ENCODE assay signal across 19 cellular contexts in the genomic region with DNA sequence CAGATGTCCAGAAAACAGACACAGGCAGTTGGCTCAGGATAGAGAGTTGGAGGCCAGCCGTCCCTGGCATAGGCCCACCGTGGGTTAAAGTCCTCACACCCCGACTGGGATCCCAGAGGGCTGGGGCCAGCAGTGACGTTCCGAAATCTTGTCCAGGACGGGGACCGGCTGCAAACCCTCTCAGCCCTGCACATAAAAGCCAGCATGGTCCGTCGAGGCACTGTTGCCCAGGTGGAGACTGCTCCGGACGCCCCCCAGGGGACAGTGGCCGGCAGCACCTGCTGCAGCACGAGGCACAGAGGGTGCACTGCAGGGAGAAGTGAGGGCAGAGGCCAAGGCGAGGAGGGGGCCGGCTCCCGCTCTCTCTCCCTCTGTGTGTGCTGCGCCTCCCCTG. TPM values are rescaled to one million over a fixed set of nuclear protein-coding genes. Genes with fewer than 3 reads are reported as not detected.
DNase-seq lines count a peak whose midpoint lies in the region; TF ChIP-seq lines count a peak whose summit lies in the region.
"Had no signal": no experiment of that assay in that cellular context is flagged by ENCODE, and none has a peak within 500 bp of the region (broad histone marks: within the 10 kb centered on the region; RNA-seq: fewer than 3 reads in every experiment).

No MANE protein-coding gene starts in this region.

- no peaks in the 10 kb centered on the region for H3F3A ChIP-seq in neural progenitor cell (ENCODE audit: low read depth)

- H3K27me3 ChIP-seq in CD8-positive, alpha-beta memory T cell (ENCODE audit: insufficient read depth, low read length, poor library complexity, severe bottlenecking) = peaks cover 17% of the 10 kb centered on the region
- H3K27me3 ChIP-seq in NT2/D1 (ENCODE audit: insufficient read depth, insufficient read length) (peaks cover 42% of the 10 kb centered on the region), neural progenitor cell (peaks cover 91% of the 10 kb centered on the region)

- H3K27me3 Mint-ChIP-seq in CD8-positive, alpha-beta memory T cell = peaks cover 28 to 40% of the 10 kb centered on the region in 2 donors
- H3K27me3 Mint-ChIP-seq in neural progenitor cell (ENCODE audit: insufficient read depth, low read depth) = peaks cover 34% of the 10 kb centered on the region
- peaks cover 40% of the 10 kb centered on the region for H3K27me3 Mint-ChIP-seq in activated T-cell treated with anti-CD3 and anti-CD28 coated beads, Interleukin-2, amount 50 U/mL, for 24 hours

- H3K36me3 ChIP-seq in CD8-positive, alpha-beta memory T cell (ENCODE audit: insufficient read depth, low read length) = no peaks in the 10 kb centered on the region
- H3K36me3 ChIP-seq in NT2/D1 (ENCODE audit: insufficient read depth, insufficient read length, low read length) = no peaks in the 10 kb centered on the region
- no peaks in the 10 kb centered on the region for H3K36me3 ChIP-seq in neural progenitor cell
- H3K36me3 ChIP-seq: esophagus muscularis mucosa had no signal

- no peak for TF ChIP-seq CTCF in neural progenitor cell (IDR thresholded peaks at IDR 0.05)

- H3K9me3 Mint-ChIP-seq in CD8-positive, alpha-beta memory T cell = peaks cover 0 to 2% (median 0%) of the 10 kb centered on the region in 5 donors
- H3K9me3 Mint-ChIP-seq in neural progenitor cell = no peaks in the 10 kb centered on the region
- H3K9me3 Mint-ChIP-seq in activated T-cell treated with anti-CD3 and anti-CD28 coated beads, Interleukin-2, amount 50 U/mL, for 24 hours = no peaks in the 10 kb centered on the region
- H3K9me3 Mint-ChIP-seq: activated T-helper 1 cell treated with anti-CD3 and anti-CD28 coated beads, Interleukin-12 subunit alpha, Interleukin-12 subunit beta, Interleukin-2, Interleukin-4 antibody, amounts not matched to agents 30 ng/mL and 10 ng/mL and 1 ng/mL, durations not matched to agents 14 hours and 24 hours and 36 hours; CD4-positive, alpha-beta memory T cell; neural crest cell; stimulated activated naive CD8-positive, alpha-beta T cell treated with anti-CD3 and anti-CD28 coated beads, Interleukin-15, Interleukin-2, amounts not matched to agents 100 ng/mL and 50 ng/mL, for 24 hours had no signal

- H3K4me3 Mint-ChIP-seq in CD8-positive, alpha-beta memory T cell = peak overlapping the region in 4 of 7 donors; percentile 2 to 63 (median 38)
- H3K4me3 Mint-ChIP-seq in neural progenitor cell = peak overlapping the region; percentile 35
- no peak overlapping the region for H3K4me3 Mint-ChIP-seq in activated T-cell treated with anti-CD3 and anti-CD28 coated beads, Interleukin-2, amount 50 U/mL, for 24 hours
- H3K4me3 Mint-ChIP-seq: activated T-helper 1 cell treated with anti-CD3 and anti-CD28 coated beads, Interleukin-12 subunit alpha, Interleukin-12 subunit beta, Interleukin-2, Interleukin-4 antibody, amounts not matched to agents 30 ng/mL and 10 ng/mL and 1 ng/mL, durations not matched to agents 14 hours and 24 hours and 36 hours; neural crest cell; stimulated activated naive CD8-positive, alpha-beta T cell treated with anti-CD3 and anti-CD28 coated beads, Interleukin-15, Interleukin-2, amounts not matched to agents 100 ng/mL and 50 ng/mL, for 24 hours had no signal

- no peak overlapping the region for H2AFZ ChIP-seq in neural progenitor cell (replicated peaks)
- H2AFZ ChIP-seq: PC-9 had no signal

- peaks cover 0 to 4% (median 0%) of the 10 kb centered on the region in 3 donors for H3K36me3 Mint-ChIP-seq in CD8-positive, alpha-beta memory T cell
- H3K36me3 Mint-ChIP-seq in neural progenitor cell = no peaks in the 10 kb centered on the region
- no peaks in the 10 kb centered on the region for H3K36me3 Mint-ChIP-seq in activated T-cell treated with anti-CD3 and anti-CD28 coated beads, Interleukin-2, amount 50 U/mL, for 24 hours (ENCODE audit: low read depth)
- H3K36me3 Mint-ChIP-seq: CD4-positive, alpha-beta memory T cell had no signal

- no peaks in the 10 kb centered on the region for H3K9me3 ChIP-seq in CD8-positive, alpha-beta memory T cell (ENCODE audit: low read length)
- H3K9me3 ChIP-seq in NT2/D1 (ENCODE audit: insufficient read depth, low read length) (no peaks in the 10 kb centered on the region), neural progenitor cell (ENCODE audit: low read depth) (no peaks in the 10 kb centered on the region)
- H3K9me3 ChIP-seq: esophagus muscularis mucosa had no signal

- CTCF ChIA-PET in CD8-positive, alpha-beta memory T cell (lab: Charles Lee) = no interaction called here

- peak overlapping the region; percentile 2 for H3K4me2 ChIP-seq in neural progenitor cell
- H3K4me2 ChIP-seq: PC-9 had no signal

- H3K9ac ChIP-seq in NT2/D1 (ENCODE audit: insufficient read length, low read depth) (peak overlapping the region; percentile 26), neural progenitor cell (no peak overlapping the region)

- POLR2A ChIA-PET in CD8-positive, alpha-beta memory T cell (lab: Charles Lee) = interaction anchor here (0.6 kb wide), 1 partner anchor 35 kb away, joined by 9 read pairs; no protein-coding TSS in a partner anchor

- H4K20me1 ChIP-seq in neural progenitor cell (ENCODE audit: low read depth) = no peaks in the 10 kb centered on the region

- no peak overlapping the region for H3K27ac ChIP-seq in CD8-positive, alpha-beta memory T cell (ENCODE audit: low read depth, low read length)
- no peak overlapping the region for H3K27ac ChIP-seq in neural progenitor cell
- H3K27ac ChIP-seq: esophagus muscularis mucosa, PC-9 had no signal

- peaks cover 0 to 15% (median 8%) of the 10 kb centered on the region in 3 donors for H3K4me1 Mint-ChIP-seq in CD8-positive, alpha-beta memory T cell
- peaks cover 3% of the 10 kb centered on the region for H3K4me1 Mint-ChIP-seq in neural progenitor cell
- H3K4me1 Mint-ChIP-seq in activated T-cell treated with anti-CD3 and anti-CD28 coated beads, Interleukin-2, amount 50 U/mL, for 24 hours (ENCODE audit: low read depth) = peaks cover 10% of the 10 kb centered on the region

- peak in 1 of 5 donors; percentile 34 for DNase-seq in CD8-positive, alpha-beta memory T cell
- DNase-seq in NT2/D1 (ENCODE audit: low read depth, low spot score) = no peak
- DNase-seq in iPS-NIHi11 (ENCODE audit: low spot score) = peak; percentile 38
- DNase-seq in neural progenitor cell (ENCODE audit: low spot score) = peak; percentile 23
- no peak for DNase-seq in NCI-H1930 (lab: John Stamatoyannopoulos, UW)
- DNase-seq in activated T-cell treated with anti-CD3 and anti-CD28 coated beads, Interleukin-2, amount 50 U/mL, for 24 hours = no peak
- DNase-seq in activated naive CD4-positive, alpha-beta T cell treated with Interleukin-2 at 50 U/mL for 16 hours = no peak
- no peak for DNase-seq in DMS79 treated with DMSO at 0.1 percent for 48 hours (lab: John Stamatoyannopoulos, UW)
- DNase-seq: CD4-positive, alpha-beta memory T cell; central memory CD4-positive, alpha-beta T cell; NCI-H1436; NCI-H2171; PC-9 had no signal

- H3K79me2 ChIP-seq in neural progenitor cell (ENCODE audit: low read depth) = no peaks in the 10 kb centered on the region

- peak overlapping the region in 1 of 8 donors; percentile 0 for H3K27ac Mint-ChIP-seq in CD8-positive, alpha-beta memory T cell
- no peak overlapping the region for H3K27ac Mint-ChIP-seq in neural progenitor cell
- no peak overlapping the region for H3K27ac Mint-ChIP-seq in activated T-cell treated with anti-CD3 and anti-CD28 coated beads, Interleukin-2, amount 50 U/mL, for 24 hours
- H3K27ac Mint-ChIP-seq: activated T-helper 1 cell treated with anti-CD3 and anti-CD28 coated beads, Interleukin-12 subunit alpha, Interleukin-12 subunit beta, Interleukin-2, Interleukin-4 antibody, amounts not matched to agents 30 ng/mL and 10 ng/mL and 1 ng/mL, durations not matched to agents 14 hours and 24 hours and 36 hours; stimulated activated naive CD8-positive, alpha-beta T cell treated with anti-CD3 and anti-CD28 coated beads, Interleukin-15, Interleukin-2, amounts not matched to agents 100 ng/mL and 50 ng/mL, for 24 hours had no signal

- no peaks in the 10 kb centered on the region for H3K4me1 ChIP-seq in CD8-positive, alpha-beta memory T cell (ENCODE audit: insufficient read depth, low read length)
- H3K4me1 ChIP-seq in NT2/D1 (ENCODE audit: insufficient read depth, insufficient read length) (peaks cover 7% of the 10 kb centered on the region), neural progenitor cell (no peaks in the 10 kb centered on the region)

- H3K4me3 ChIP-seq in CD8-positive, alpha-beta memory T cell (ENCODE audit: low read length) = no peak overlapping the region
- H3K4me3 ChIP-seq in NT2/D1 (ENCODE audit: insufficient read length, low read depth) = peak overlapping the region; percentile 21
- peak overlapping the region; percentile 13 for H3K4me3 ChIP-seq in neural progenitor cell
- H3K4me3 ChIP-seq: esophagus muscularis mucosa, PC-9 had no signal

RNA-seq across cellular contexts. Expression of a gene that starts 4.3 kb away (rescaled TPM):
- total RNA-seq in CD8-positive, alpha-beta memory T cell = not detected
- polyA plus RNA-seq in CD8-positive, alpha-beta memory T cell = not detected
- total RNA-seq in neural progenitor cell (ENCODE audit: low replicate concordance) = not detected in 2 replicates
- total RNA-seq: activated T-helper 1 cell treated with anti-CD3 and anti-CD28 coated beads, Interleukin-12 subunit alpha, Interleukin-12 subunit beta, Interleukin-2, Interleukin-4 antibody, amounts not matched to agents 30 ng/mL and 10 ng/mL and 1 ng/mL, durations not matched to agents 14 hours and 24 hours and 36 hours; CD4-positive, alpha-beta memory T cell; esophagus muscularis mucosa; neural crest cell; PC-9; SK-MEL-5; urinary bladder had no signal
- polyA plus RNA-seq: CD4-positive, alpha-beta memory T cell; urinary bladder had no signal

RNA-seq across cellular contexts. Expression of a gene that starts 15.3 kb away (rescaled TPM):
- under 1 TPM in 1 of 2 experiments, not detected in 1; 0.31 TPM for total RNA-seq in CD8-positive, alpha-beta memory T cell
- not detected for polyA plus RNA-seq in CD8-positive, alpha-beta memory T cell
- total RNA-seq in neural progenitor cell (ENCODE audit: low replicate concordance) = not detected in 2 replicates
- total RNA-seq: activated T-helper 1 cell treated with anti-CD3 and anti-CD28 coated beads, Interleukin-12 subunit alpha, Interleukin-12 subunit beta, Interleukin-2, Interleukin-4 antibody, amounts not matched to agents 30 ng/mL and 10 ng/mL and 1 ng/mL, durations not matched to agents 14 hours and 24 hours and 36 hours; CD4-positive, alpha-beta memory T cell; esophagus muscularis mucosa; neural crest cell; PC-9; SK-MEL-5; urinary bladder had no signal
- polyA plus RNA-seq: CD4-positive, alpha-beta memory T cell; urinary bladder had no signal

RNA-seq across cellular contexts. Expression of a gene that starts 19.1 kb away (rescaled TPM):
- not detected for total RNA-seq in CD8-positive, alpha-beta memory T cell
- polyA plus RNA-seq in CD8-positive, alpha-beta memory T cell = not detected
- total RNA-seq in neural progenitor cell (ENCODE audit: low replicate concordance) = not detected in 2 replicates
- total RNA-seq: activated T-helper 1 cell treated with anti-CD3 and anti-CD28 coated beads, Interleukin-12 subunit alpha, Interleukin-12 subunit beta, Interleukin-2, Interleukin-4 antibody, amounts not matched to agents 30 ng/mL and 10 ng/mL and 1 ng/mL, durations not matched to agents 14 hours and 24 hours and 36 hours; CD4-positive, alpha-beta memory T cell; esophagus muscularis mucosa; neural crest cell; PC-9; SK-MEL-5; urinary bladder had no signal
- polyA plus RNA-seq: CD4-positive, alpha-beta memory T cell; urinary bladder had no signal

RNA-seq across cellular contexts. Expression of a gene that starts 32.3 kb away (rescaled TPM):
- not detected for total RNA-seq in CD8-positive, alpha-beta memory T cell
- polyA plus RNA-seq in CD8-positive, alpha-beta memory T cell = 4.6 TPM
- not detected in 2 replicates for total RNA-seq in neural progenitor cell (ENCODE audit: low replicate concordance)
- total RNA-seq: CD4-positive, alpha-beta memory T cell; esophagus muscularis mucosa; neural crest cell; PC-9; SK-MEL-5; urinary bladder had no signal
- polyA plus RNA-seq: urinary bladder had no signal

RNA-seq across cellular contexts. Expression of a gene that starts 56.8 kb away (rescaled TPM):
- total RNA-seq in CD8-positive, alpha-beta memory T cell = 1 to 10 TPM; 4.3 to 4.9 TPM
- 6.7 TPM for polyA plus RNA-seq in CD8-positive, alpha-beta memory T cell
- 0.17 and 4.3 TPM in 2 replicates for total RNA-seq in neural progenitor cell (ENCODE audit: low replicate concordance)

Comparison
In these comparisons a context has a peak if more than half of its experiments do, and no peak if none do; other contexts are left out.
1. DNase-seq: peak in iPS-NIHi11 (single experiment) and neural progenitor cell (single experiment); none in NT2/D1 (single experiment), NCI-H1930 (0 of 2), activated T-cell treated with anti-CD3 and anti-CD28 coated beads, Interleukin-2, amount 50 U/mL, for 24 hours (single experiment), activated naive CD4-positive, alpha-beta T cell treated with Interleukin-2 at 50 U/mL for 16 hours (single experiment) and DMS79 treated with DMSO at 0.1 percent for 48 hours (single experiment).